1 cellular context compared by ENCODE assay signal in the genomic region with DNA sequence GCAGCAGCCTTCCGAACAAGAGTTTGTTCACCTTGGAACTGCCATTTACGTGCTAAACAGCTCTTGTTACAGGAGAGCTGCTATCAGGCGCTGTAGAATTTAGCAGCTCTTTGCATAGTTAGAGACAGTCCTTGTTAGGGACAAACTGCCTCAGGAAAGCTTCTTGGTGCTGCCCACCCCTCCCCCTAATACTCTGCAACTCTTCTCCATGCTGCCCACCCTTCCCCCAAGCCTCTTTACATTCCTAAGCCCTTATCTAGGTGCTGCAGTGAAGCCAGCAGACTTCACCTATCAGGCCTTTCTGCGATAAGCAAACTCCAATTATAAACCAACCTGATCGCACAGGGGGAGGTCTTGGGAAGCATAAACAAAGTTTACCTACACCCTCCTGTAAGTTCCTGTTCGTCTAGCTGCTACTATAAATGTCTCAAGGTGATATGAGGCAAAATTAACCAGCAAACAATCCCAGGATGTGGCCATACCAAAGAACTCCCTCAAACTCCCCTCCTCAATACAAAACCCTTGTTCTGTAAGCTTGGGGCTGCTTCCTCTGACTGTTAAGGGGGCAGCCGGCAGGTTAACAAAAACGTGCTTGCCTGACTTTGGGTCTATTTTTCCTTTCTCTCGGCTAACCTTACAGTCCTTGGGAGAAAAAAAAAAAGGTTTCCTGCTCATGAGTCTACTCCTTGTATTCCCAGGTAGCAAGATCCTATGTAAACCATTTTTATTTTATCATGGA.
TF ChIP-seq lines count a peak whose summit lies in the region.

No MANE protein-coding gene starts in this region.

TF ChIP-seq in K562, 482 proteins besides CTCF, POLR2A, EP300 and RAD21 (continued from another document and continues in another):
- TF ChIP-seq, protein P1, sequence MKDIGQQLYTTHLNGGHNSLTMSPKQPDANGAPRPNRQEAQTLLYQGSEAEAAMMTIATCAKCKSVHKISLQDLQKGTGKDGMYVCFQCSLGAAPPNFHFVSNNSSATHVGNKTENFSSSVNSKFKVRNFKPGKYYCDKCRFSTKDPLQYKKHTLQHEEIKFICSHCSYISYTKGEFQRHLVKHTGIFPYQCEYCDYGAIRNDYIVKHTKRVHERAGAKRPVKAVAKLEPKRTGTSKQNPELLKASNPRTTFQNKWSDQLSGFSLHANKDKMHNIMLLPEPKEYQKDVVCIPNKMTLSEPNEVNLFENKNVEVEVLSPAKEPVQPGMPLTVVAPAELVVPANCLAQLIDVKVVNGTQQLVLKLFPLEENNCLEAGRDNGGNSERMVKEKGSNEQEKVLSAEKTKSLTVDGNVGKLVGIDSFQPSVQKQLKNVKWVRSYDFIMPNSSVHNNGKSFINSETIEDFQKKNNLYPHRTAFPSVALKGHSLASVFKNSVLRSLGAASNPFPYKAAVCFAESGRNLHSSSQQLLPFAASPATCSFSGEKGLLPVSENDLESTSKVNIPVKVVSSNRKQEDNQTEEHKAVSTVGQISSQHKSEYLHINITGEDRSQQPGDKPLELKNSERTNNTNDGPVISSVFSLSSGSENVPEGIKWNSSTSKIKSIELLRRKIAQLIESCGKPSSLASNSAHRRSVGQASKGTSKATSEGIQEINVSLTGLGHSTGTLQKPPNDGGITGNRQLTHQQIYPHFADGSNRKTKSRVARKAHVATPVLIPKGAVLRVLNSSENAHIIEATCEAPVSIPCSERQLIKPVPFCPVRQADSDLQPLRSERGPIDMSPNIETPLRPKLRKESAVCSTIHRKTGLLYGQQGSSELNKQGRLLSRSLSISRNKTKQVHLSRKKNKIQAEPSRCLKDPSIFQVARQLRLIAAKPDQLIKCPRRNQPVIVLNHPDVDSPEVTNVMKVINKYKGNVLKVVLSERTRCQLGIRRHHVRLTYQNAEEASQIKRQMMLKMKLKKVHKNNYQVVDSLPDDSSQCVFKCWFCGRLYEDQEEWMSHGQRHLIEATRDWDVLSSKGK (CRISPR knock-in tag; IDR thresholded peaks at IDR 0.05): no peak
- TF ChIP-seq MBD1 (CRISPR knock-in tag; IDR thresholded peaks at IDR 0.05): no peak
- TF ChIP-seq, protein P2, sequence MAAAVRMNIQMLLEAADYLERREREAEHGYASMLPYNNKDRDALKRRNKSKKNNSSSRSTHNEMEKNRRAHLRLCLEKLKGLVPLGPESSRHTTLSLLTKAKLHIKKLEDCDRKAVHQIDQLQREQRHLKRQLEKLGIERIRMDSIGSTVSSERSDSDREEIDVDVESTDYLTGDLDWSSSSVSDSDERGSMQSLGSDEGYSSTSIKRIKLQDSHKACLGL (CRISPR knock-in tag; IDR thresholded peaks at IDR 0.05; ENCODE audit: borderline replicate concordance, poor library complexity, severe bottlenecking): no peak
- no peak for TF ChIP-seq ATF1 (CRISPR knock-in tag; IDR thresholded peaks at IDR 0.05)
- TF ChIP-seq ATF1 (tag; IDR thresholded peaks at IDR 0.05): peak; percentile 58; the same call in 1 of the 2 replicates
- TF ChIP-seq NONO (IDR thresholded peaks at IDR 0.05; ENCODE audit: low read depth in 2 of 2, low read length in 1 of 2): peak in 1 of 2 experiments; percentile 71; a peak in 1 of 4 replicates
- TF ChIP-seq CBX8 (IDR thresholded peaks at IDR 0.05; ENCODE audit: borderline replicate concordance, extremely low read depth, low read depth, low read length, poor library complexity, severe bottlenecking): no peak
- TF ChIP-seq, protein P3, sequence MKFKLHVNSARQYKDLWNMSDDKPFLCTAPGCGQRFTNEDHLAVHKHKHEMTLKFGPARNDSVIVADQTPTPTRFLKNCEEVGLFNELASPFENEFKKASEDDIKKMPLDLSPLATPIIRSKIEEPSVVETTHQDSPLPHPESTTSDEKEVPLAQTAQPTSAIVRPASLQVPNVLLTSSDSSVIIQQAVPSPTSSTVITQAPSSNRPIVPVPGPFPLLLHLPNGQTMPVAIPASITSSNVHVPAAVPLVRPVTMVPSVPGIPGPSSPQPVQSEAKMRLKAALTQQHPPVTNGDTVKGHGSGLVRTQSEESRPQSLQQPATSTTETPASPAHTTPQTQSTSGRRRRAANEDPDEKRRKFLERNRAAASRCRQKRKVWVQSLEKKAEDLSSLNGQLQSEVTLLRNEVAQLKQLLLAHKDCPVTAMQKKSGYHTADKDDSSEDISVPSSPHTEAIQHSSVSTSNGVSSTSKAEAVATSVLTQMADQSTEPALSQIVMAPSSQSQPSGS (CRISPR knock-in tag; IDR thresholded peaks at IDR 0.05): no peak
- TF ChIP-seq TOE1 (IDR thresholded peaks at IDR 0.05; ENCODE audit: borderline replicate concordance): 0 out of 2 replicates have a peak, but pooled peaks have one; percentile 48
- no peak for TF ChIP-seq TOE1 (CRISPR knock-in tag; IDR thresholded peaks at IDR 0.05; ENCODE audit: borderline replicate concordance, low read depth)
- no peak for TF ChIP-seq RBM34 (IDR thresholded peaks at IDR 0.05; ENCODE audit: borderline replicate concordance, insufficient read depth, low read length)
- TF ChIP-seq, protein P4, sequence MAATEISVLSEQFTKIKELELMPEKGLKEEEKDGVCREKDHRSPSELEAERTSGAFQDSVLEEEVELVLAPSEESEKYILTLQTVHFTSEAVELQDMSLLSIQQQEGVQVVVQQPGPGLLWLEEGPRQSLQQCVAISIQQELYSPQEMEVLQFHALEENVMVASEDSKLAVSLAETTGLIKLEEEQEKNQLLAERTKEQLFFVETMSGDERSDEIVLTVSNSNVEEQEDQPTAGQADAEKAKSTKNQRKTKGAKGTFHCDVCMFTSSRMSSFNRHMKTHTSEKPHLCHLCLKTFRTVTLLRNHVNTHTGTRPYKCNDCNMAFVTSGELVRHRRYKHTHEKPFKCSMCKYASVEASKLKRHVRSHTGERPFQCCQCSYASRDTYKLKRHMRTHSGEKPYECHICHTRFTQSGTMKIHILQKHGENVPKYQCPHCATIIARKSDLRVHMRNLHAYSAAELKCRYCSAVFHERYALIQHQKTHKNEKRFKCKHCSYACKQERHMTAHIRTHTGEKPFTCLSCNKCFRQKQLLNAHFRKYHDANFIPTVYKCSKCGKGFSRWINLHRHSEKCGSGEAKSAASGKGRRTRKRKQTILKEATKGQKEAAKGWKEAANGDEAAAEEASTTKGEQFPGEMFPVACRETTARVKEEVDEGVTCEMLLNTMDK (IDR thresholded peaks at IDR 0.05; ENCODE audit: borderline replicate concordance, insufficient read depth, low read depth, low read length, poor library complexity, severe bottlenecking): no peak
- no peak for TF ChIP-seq TCF7L2 (IDR thresholded peaks at IDR 0.05; ENCODE audit: low read depth, low read length)
- TF ChIP-seq GTF2F1 (IDR thresholded peaks at IDR 0.05; ENCODE audit: low read depth, low read length): no peak
- TF ChIP-seq KLF16 (IDR thresholded peaks at IDR 0.05): peak; percentile 94
- TF ChIP-seq FOXK1 (CRISPR knock-in tag; IDR thresholded peaks at IDR 0.05; ENCODE audit: borderline replicate concordance): no peak
- peak; percentile 85 for TF ChIP-seq MYNN (IDR thresholded peaks at IDR 0.05)
- TF ChIP-seq MYNN (CRISPR knock-in tag; IDR thresholded peaks at IDR 0.05): no peak
- TF ChIP-seq PHB2 (IDR thresholded peaks at IDR 0.05; ENCODE audit: low read depth): peak; percentile 60; the same call in 1 of the 2 replicates
- TF ChIP-seq, protein P5, sequence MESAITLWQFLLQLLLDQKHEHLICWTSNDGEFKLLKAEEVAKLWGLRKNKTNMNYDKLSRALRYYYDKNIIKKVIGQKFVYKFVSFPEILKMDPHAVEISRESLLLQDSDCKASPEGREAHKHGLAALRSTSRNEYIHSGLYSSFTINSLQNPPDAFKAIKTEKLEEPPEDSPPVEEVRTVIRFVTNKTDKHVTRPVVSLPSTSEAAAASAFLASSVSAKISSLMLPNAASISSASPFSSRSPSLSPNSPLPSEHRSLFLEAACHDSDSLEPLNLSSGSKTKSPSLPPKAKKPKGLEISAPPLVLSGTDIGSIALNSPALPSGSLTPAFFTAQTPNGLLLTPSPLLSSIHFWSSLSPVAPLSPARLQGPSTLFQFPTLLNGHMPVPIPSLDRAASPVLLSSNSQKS (CRISPR knock-in tag; IDR thresholded peaks at IDR 0.05): no peak
- TF ChIP-seq CREB1 (IDR thresholded peaks at IDR 0.05): peak; percentile 63
- TF ChIP-seq CREB1 (CRISPR knock-in tag; IDR thresholded peaks at IDR 0.05): no peak
- peak; percentile 86 for TF ChIP-seq MTA3 (IDR thresholded peaks at IDR 0.05; ENCODE audit: borderline replicate concordance)
- TF ChIP-seq, protein P6, sequence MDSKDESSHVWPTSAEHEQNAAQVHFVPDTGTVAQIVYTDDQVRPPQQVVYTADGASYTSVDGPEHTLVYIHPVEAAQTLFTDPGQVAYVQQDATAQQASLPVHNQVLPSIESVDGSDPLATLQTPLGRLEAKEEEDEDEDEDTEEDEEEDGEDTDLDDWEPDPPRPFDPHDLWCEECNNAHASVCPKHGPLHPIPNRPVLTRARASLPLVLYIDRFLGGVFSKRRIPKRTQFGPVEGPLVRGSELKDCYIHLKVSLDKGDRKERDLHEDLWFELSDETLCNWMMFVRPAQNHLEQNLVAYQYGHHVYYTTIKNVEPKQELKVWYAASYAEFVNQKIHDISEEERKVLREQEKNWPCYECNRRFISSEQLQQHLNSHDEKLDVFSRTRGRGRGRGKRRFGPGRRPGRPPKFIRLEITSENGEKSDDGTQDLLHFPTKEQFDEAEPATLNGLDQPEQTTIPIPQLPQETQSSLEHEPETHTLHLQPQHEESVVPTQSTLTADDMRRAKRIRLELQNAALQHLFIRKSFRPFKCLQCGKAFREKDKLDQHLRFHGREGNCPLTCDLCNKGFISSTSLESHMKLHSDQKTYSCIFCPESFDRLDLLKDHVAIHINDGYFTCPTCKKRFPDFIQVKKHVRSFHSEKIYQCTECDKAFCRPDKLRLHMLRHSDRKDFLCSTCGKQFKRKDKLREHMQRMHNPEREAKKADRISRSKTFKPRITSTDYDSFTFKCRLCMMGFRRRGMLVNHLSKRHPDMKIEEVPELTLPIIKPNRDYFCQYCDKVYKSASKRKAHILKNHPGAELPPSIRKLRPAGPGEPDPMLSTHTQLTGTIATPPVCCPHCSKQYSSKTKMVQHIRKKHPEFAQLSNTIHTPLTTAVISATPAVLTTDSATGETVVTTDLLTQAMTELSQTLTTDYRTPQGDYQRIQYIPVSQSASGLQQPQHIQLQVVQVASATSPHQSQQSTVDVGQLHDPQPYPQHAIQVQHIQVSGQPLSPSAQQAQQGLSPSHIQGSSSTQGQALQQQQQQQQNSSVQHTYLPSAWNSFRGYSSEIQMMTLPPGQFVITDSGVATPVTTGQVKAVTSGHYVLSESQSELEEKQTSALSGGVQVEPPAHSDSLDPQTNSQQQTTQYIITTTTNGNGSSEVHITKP (IDR thresholded peaks at IDR 0.05; ENCODE audit: partially characterized antibody): peak; percentile 60
- TF ChIP-seq PPARD (CRISPR knock-in tag; IDR thresholded peaks at IDR 0.05): no peak
- TF ChIP-seq GMEB1 (CRISPR knock-in tag; IDR thresholded peaks at IDR 0.05): no peak
- no peak; the same call in 1 of the 2 replicates for TF ChIP-seq NFE2 (IDR thresholded peaks at IDR 0.05; ENCODE audit: low read depth)
- TF ChIP-seq, protein P7, sequence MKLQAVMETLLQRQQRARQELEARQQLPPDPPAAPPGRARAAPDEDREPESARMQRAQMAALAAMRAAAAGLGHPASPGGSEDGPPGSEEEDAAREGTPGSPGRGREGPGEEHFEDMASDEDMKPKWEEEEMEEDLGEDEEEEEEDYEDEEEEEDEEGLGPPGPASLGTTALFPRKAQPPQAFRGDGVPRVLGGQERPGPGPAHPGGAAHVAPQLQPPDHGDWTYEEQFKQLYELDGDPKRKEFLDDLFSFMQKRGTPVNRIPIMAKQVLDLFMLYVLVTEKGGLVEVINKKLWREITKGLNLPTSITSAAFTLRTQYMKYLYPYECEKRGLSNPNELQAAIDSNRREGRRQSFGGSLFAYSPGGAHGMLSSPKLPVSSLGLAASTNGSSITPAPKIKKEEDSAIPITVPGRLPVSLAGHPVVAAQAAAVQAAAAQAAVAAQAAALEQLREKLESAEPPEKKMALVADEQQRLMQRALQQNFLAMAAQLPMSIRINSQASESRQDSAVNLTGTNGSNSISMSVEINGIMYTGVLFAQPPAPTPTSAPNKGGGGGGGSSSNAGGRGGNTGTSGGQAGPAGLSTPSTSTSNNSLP (IDR thresholded peaks at IDR 0.05; ENCODE audit: borderline replicate concordance, low read depth, low read length): peak; percentile 91; the same call in 1 of the 2 replicates
- TF ChIP-seq FOXP4 (CRISPR knock-in tag; IDR thresholded peaks at IDR 0.05; ENCODE audit: borderline replicate concordance): no peak
- no peak for TF ChIP-seq E2F5 (CRISPR knock-in tag; IDR thresholded peaks at IDR 0.05)
